ENCODE assay signal across 18 cellular contexts in genomic region chr9:132136151-132136892, GRCh38.
"Had no signal": no experiment of that assay in that cellular context is flagged by ENCODE, and none has a peak within 500 bp of the region (broad histone marks: within the 10 kb centered on the region; RNA-seq: fewer than 3 reads in every experiment).

No MANE protein-coding gene starts in this region.

- H3K36me3 ChIP-seq: lower lobe of right lung, prostate gland, right atrium auricular region, tibial nerve had no signal

- FAIRE-seq: colon, keratinocyte had no signal

- H3K9me3 ChIP-seq: lower lobe of right lung, prostate gland, right atrium auricular region, tibial nerve had no signal

- H3K27ac ChIP-seq: epithelial cell of prostate, lower lobe of right lung, prostate gland, right atrium auricular region, tibial nerve, VCaP had no signal

- H3K9me3 Mint-ChIP-seq: activated naive CD4-positive, alpha-beta T cell treated with anti-CD3 and anti-CD28 coated beads, Interleukin-2, amount 50 U/mL, for 24 hours; brain; endodermal cell; naive B cell; stimulated activated naive CD8-positive, alpha-beta T cell treated with anti-CD3 and anti-CD28 coated beads, Interleukin-15, Interleukin-2, amounts not matched to agents 100 ng/mL and 50 ng/mL, for 24 hours had no signal

- H3K36me3 Mint-ChIP-seq: activated naive CD4-positive, alpha-beta T cell treated with anti-CD3 and anti-CD28 coated beads, Interleukin-2, amount 50 U/mL, for 24 hours; brain; naive B cell had no signal

- ATAC-seq: lower lobe of right lung had no signal

- H3K27me3 ChIP-seq: right atrium auricular region had no signal

- DNase-seq: activated CD4-positive, CD25-positive, alpha-beta regulatory T cell treated with anti-CD3 and anti-CD28 coated beads, Interleukin-2, amount 50 U/mL, for 72 hours; activated gamma-delta T cell treated with Interleukin-2 at 50 U/mL for 16 hours; activated T-cell treated with anti-CD3 and anti-CD28 coated beads, Interleukin-2, amount 50 U/mL, for 1 hour; aorta; endodermal cell; lower lobe of right lung; naive B cell; T-helper 2 cell had no signal

- H3K4me3 ChIP-seq: lower lobe of right lung, prostate gland, right atrium auricular region, tibial nerve had no signal

- H3K27ac Mint-ChIP-seq: activated naive CD4-positive, alpha-beta T cell treated with anti-CD3 and anti-CD28 coated beads, Interleukin-2, amount 50 U/mL, for 24 hours; endodermal cell; naive B cell; stimulated activated naive CD8-positive, alpha-beta T cell treated with anti-CD3 and anti-CD28 coated beads, Interleukin-15, Interleukin-2, amounts not matched to agents 100 ng/mL and 50 ng/mL, for 24 hours had no signal

- H3K4me3 Mint-ChIP-seq: activated naive CD4-positive, alpha-beta T cell treated with anti-CD3 and anti-CD28 coated beads, Interleukin-2, amount 50 U/mL, for 24 hours; brain; endodermal cell; naive B cell; stimulated activated naive CD8-positive, alpha-beta T cell treated with anti-CD3 and anti-CD28 coated beads, Interleukin-15, Interleukin-2, amounts not matched to agents 100 ng/mL and 50 ng/mL, for 24 hours had no signal

- H3K4me1 ChIP-seq: prostate gland had no signal
